In the genomic region with DNA sequence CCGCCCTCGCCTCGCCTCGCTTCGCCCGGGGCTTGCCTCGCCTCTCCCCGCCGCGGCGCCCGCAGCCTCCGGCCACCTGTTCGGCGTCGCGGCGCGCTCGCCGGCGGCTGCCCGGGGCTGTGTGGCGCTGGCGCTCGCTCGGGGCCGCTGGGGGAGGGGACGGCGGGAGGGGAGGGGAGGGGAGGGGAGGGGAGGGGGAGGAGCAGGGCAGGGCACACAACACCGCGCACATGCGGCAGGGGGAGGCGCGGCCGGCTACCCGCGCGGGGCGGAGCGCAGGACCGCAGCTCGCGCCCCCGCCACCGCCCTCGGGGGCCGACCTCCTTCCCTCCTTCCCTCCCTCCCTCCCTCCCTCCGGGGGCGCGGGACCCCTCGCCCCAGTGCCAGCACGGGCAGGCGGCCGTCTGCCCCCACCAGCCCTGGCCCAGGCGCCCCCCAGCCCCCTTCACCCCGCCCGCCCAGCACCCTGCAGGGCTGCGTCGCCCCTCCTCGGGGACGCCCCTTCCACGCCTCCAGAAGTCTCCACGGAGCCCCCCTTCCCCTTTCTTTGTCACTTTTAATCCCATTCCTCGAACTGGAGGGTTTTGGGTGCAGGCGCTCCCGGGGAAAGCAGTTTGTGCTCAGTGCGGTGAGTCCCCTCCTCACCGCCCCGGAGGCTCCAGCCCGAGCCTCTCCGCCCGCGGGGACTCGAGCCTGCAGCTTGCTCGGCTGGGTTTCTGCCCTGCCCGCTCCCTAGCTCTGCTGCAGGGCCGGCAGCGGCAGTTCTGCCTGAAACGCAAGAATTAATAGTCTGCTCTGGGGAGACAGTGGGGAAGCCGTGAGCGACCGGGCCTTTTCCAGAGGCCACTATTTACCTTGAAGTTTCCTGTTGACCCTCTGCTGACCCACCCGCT, we compare ENCODE assay signal across 8 cellular contexts. TPM values are rescaled to one million over a fixed set of nuclear protein-coding genes. Genes with fewer than 3 reads are reported as not detected.
DNase-seq lines count a peak whose midpoint lies in the region; ATAC-seq lines count a peak whose summit lies in the region.

TSS of gene PARD3 (minus strand) at position 123 of the 893 bp plus-strand sequence. CDS start 301 bp downstream, outside the sequence.

- ATAC-seq in HG03108 (IDR thresholded peaks at IDR 0.05; ENCODE audit: unreplicated experiment): peak; percentile 34

- CTCF ChIA-PET in activated naive CD4-positive, alpha-beta T cell treated with anti-CD3 and anti-CD28 coated beads for 36 hours (lab: Charles Lee): no interaction called here

- peaks cover 49% of the 10 kb centered on the region for H3K27me3 Mint-ChIP-seq in activated naive CD4-positive, alpha-beta T cell treated with anti-CD3 and anti-CD28 coated beads for 36 hours (ENCODE audit: low read depth)

- peak within 1 kb of the TSS; percentile 75 to 81 for H3K9ac ChIP-seq in stomach smooth muscle (ENCODE audit: low read length in 2 of 2)

- H3K27ac ChIP-seq in stomach smooth muscle (ENCODE audit: low read length): peak within 1 kb of the TSS; percentile 81

- peak within 1 kb of the TSS; percentile 81 to 86 for H3K4me3 ChIP-seq in stomach smooth muscle (ENCODE audit: low read length in 2 of 2)

- H3K4me1 ChIP-seq in stomach smooth muscle (ENCODE audit: control insufficient read depth, insufficient read depth, low read length): peaks cover 35% of the 10 kb centered on the region

- no peaks in the 10 kb centered on the region for H3K36me3 ChIP-seq in stomach smooth muscle (ENCODE audit: control insufficient read depth in 2 of 2, insufficient read depth in 2 of 2, low read length in 2 of 2)

- peak within 1 kb of the TSS; percentile 59 for H3K4me3 Mint-ChIP-seq in activated naive CD4-positive, alpha-beta T cell treated with anti-CD3 and anti-CD28 coated beads for 36 hours

- H3K36me3 Mint-ChIP-seq in activated naive CD4-positive, alpha-beta T cell treated with anti-CD3 and anti-CD28 coated beads for 36 hours (ENCODE audit: low read depth): no peaks in the 10 kb centered on the region

- no peaks in the 10 kb centered on the region for H3K9me3 Mint-ChIP-seq in activated naive CD4-positive, alpha-beta T cell treated with anti-CD3 and anti-CD28 coated beads for 36 hours

- intact Hi-C loops in activated naive CD4-positive, alpha-beta T cell treated with anti-CD3 and anti-CD28 coated beads for 36 hours (cut with micrococcal nuclease): loop anchor here (10.0 kb wide), 2 partner anchors 269 to 379 kb away; no protein-coding TSS in a partner anchor

- peaks cover 6% of the 10 kb centered on the region for H3K4me1 Mint-ChIP-seq in activated naive CD4-positive, alpha-beta T cell treated with anti-CD3 and anti-CD28 coated beads for 36 hours (ENCODE audit: low read depth)

- no peak within 1 kb of the TSS for H3K27ac Mint-ChIP-seq in activated naive CD4-positive, alpha-beta T cell treated with anti-CD3 and anti-CD28 coated beads for 36 hours

- H3K27me3 ChIP-seq in stomach smooth muscle (ENCODE audit: control insufficient read depth in 1 of 2, insufficient read depth in 2 of 2, low read length in 2 of 2): no peaks in the 10 kb centered on the region

- DNase-seq in activated naive CD4-positive, alpha-beta T cell treated with anti-CD3 and anti-CD28 coated beads for 36 hours: peak; percentile 40
- no peak for DNase-seq in activated naive CD4-positive, alpha-beta T cell (lab: John Stamatoyannopoulos, UW)
- DNase-seq in RKO (ENCODE audit: low spot score): peak; percentile 83
- DNase-seq in dedifferentiated amniotic fluid mesenchymal stem cell (ENCODE audit: extremely low spot score): peak; percentile 36
- peak; percentile 92 for DNase-seq in left kidney (ENCODE audit: low read depth, low spot score)
- DNase-seq in cerebellar nuclear complex (lab: John Stamatoyannopoulos, UW): no peak

- H3K9me3 ChIP-seq in stomach smooth muscle (ENCODE audit: control insufficient read depth in 2 of 2, low read length in 2 of 2): no peaks in the 10 kb centered on the region

RNA-seq across cellular contexts. Expression of gene PARD3, which starts in this region (rescaled TPM):
- total RNA-seq in activated naive CD4-positive, alpha-beta T cell treated with anti-CD3 and anti-CD28 coated beads for 36 hours: 1 to 10 TPM; 3.6 to 4.0 TPM

Comparison
In these comparisons a context has a peak if more than half of its experiments do, and no peak if none do; other contexts are left out.
1. DNase-seq: peak in activated naive CD4-positive, alpha-beta T cell treated with anti-CD3 and anti-CD28 coated beads for 36 hours (single experiment), RKO (single experiment), dedifferentiated amniotic fluid mesenchymal stem cell (single experiment) and left kidney (single experiment); none in activated naive CD4-positive, alpha-beta T cell (0 of 4) and cerebellar nuclear complex (0 of 2).